In the genomic region with DNA sequence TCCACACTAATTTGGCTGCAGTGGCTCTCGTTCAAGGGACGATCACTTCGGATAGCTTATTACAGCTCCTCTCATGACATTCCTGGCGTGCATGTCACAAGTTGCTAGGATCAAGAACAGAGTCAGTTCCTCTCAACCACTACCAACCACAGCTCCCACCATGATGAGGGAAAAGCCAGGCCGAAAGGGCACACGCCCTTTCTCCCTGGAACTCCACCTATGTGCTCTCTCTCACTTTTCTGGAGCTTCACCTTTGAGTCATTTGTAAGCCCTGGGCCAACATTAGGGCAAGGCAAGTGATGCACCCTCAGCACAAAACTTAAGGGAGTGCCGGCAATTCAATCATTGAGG, we compare ENCODE assay signal across 11 cellular contexts. TPM values are rescaled to one million over a fixed set of nuclear protein-coding genes. Genes with fewer than 3 reads are reported as not detected.
A peak's percentile ranks its signal among the peaks of the same experiment; 100 is the strongest.
DNase-seq lines count a peak whose midpoint lies in the region; ATAC-seq and TF ChIP-seq lines count a peak whose summit lies in the region.
"Had no signal": no experiment of that assay in that cellular context is flagged by ENCODE, and none has a peak within 500 bp of the region (broad histone marks: within the 10 kb centered on the region; RNA-seq: fewer than 3 reads in every experiment).

No MANE protein-coding gene starts in this region.

- H3K14ac ChIP-seq in neuronal stem cell (ENCODE audit: low read length): no peak overlapping the region

- H3K23ac ChIP-seq in neuronal stem cell (ENCODE audit: low read depth, low read length, poor library complexity): no peak overlapping the region

- H3K9ac ChIP-seq in stomach smooth muscle (ENCODE audit: low read length in 2 of 2) (no peak overlapping the region), neuronal stem cell (ENCODE audit: low read depth, low read length, poor library complexity) (no peak overlapping the region)

- H3K4me3 ChIP-seq in Panc1 (ENCODE audit: low read depth in 2 of 2, low read length in 2 of 2) (no peak overlapping the region), stomach smooth muscle (ENCODE audit: low read length in 2 of 2) (no peak overlapping the region), neuronal stem cell (ENCODE audit: low read length in 2 of 2) (no peak overlapping the region)
- H3K4me3 ChIP-seq: pancreas had no signal

- no peak overlapping the region for H2BK5ac ChIP-seq in neuronal stem cell (ENCODE audit: low read length)

- H4K91ac ChIP-seq in neuronal stem cell (ENCODE audit: low read depth, low read length, poor library complexity): no peak overlapping the region

- no peak overlapping the region for H3K4me2 ChIP-seq in neuronal stem cell (ENCODE audit: insufficient read depth, low read length, poor library complexity, severe bottlenecking)

- H2BK15ac ChIP-seq in neuronal stem cell (ENCODE audit: low read length): no peak overlapping the region

- no peak overlapping the region for H3K18ac ChIP-seq in neuronal stem cell (ENCODE audit: low read length)

- H3K27me3 ChIP-seq in Panc1 (ENCODE audit: control insufficient read depth, insufficient read depth, low read length): no peaks in the 10 kb centered on the region
- no peaks in the 10 kb centered on the region for H3K27me3 ChIP-seq in stomach smooth muscle (ENCODE audit: control insufficient read depth in 1 of 2, insufficient read depth in 2 of 2, low read length in 2 of 2)
- H3K27me3 ChIP-seq in neuronal stem cell (ENCODE audit: control insufficient read depth in 3 of 3, insufficient read depth in 3 of 3, low read depth in 1 of 3, low read length in 3 of 3): peaks cover 0 to 5% (median 0%) of the 10 kb centered on the region in 3 experiments
- H3K27me3 ChIP-seq: pancreas had no signal

- no peak overlapping the region for H3K27ac ChIP-seq in Panc1 (ENCODE audit: low read length)
- H3K27ac ChIP-seq in stomach smooth muscle (ENCODE audit: low read length): peak overlapping the region; percentile 95
- no peak overlapping the region for H3K27ac ChIP-seq in neuronal stem cell (replicated peaks; ENCODE audit: low read length)
- H3K27ac ChIP-seq: pancreas had no signal

- no peaks in the 10 kb centered on the region; the same call in 1 of the 2 replicates for H3K36me3 ChIP-seq in Panc1 (ENCODE audit: control insufficient read depth, insufficient read depth, low read length)
- H3K36me3 ChIP-seq in stomach smooth muscle (ENCODE audit: control insufficient read depth in 2 of 2, insufficient read depth in 2 of 2, low read length in 2 of 2): peaks cover 4 to 5% of the 10 kb centered on the region in 2 donors
- H3K36me3 ChIP-seq in neuronal stem cell (replicated peaks in 1 of 2; ENCODE audit: control insufficient read depth in 2 of 2, insufficient read depth in 2 of 2, low read length in 2 of 2): no peaks in the 10 kb centered on the region
- H3K36me3 ChIP-seq: pancreas had no signal

- intact Hi-C loops in Panc1 (cut with micrococcal nuclease; ENCODE audit: unreplicated experiment): no loop called here

- H3K4me1 ChIP-seq in Panc1 (ENCODE audit: control insufficient read depth, insufficient read depth, low read length) (peaks cover 6% of the 10 kb centered on the region), stomach smooth muscle (ENCODE audit: control insufficient read depth, insufficient read depth, low read length) (peaks cover 21% of the 10 kb centered on the region), neuronal stem cell (ENCODE audit: control insufficient read depth in 2 of 2, insufficient read depth in 1 of 2, low read depth in 1 of 2, low read length in 2 of 2) (peaks cover 2 to 11% of the 10 kb centered on the region in 2 donors)

- H3K27me3 Mint-ChIP-seq in activated naive CD4-positive, alpha-beta T cell treated with anti-CD3 and anti-CD28 coated beads, Interleukin-2, amount 50 U/mL, for 24 hours: no peaks in the 10 kb centered on the region

- no peaks in the 10 kb centered on the region for H3K9me3 Mint-ChIP-seq in activated naive CD4-positive, alpha-beta T cell treated with anti-CD3 and anti-CD28 coated beads, Interleukin-2, amount 50 U/mL, for 24 hours

- no peak overlapping the region for H2AK5ac ChIP-seq in neuronal stem cell (ENCODE audit: low read depth, low read length)

- no peak for DNase-seq in activated naive CD4-positive, alpha-beta T cell treated with anti-CD3 and anti-CD28 coated beads, Interleukin-2, amount 50 U/mL, for 16 hours
- DNase-seq in Panc1 (ENCODE audit: low read depth, low spot score) (no peak), kidney tubule cell (ENCODE audit: low spot score) (peak; percentile 63), neuronal stem cell (ENCODE audit: low spot score) (no peak), SK-N-DZ (ENCODE audit: low spot score) (no peak), KBM-7 (no peak)
- DNase-seq: NCI-H146, NCI-H82, pancreas had no signal

- WGBS in neuronal stem cell (ENCODE audit: extremely low coverage in 2 of 2, insufficient read length in 2 of 2, insufficient replicate concordance in 1 of 2), 2 donors: no CpG with 5 or more reads among the region's 7 CpGs

- in situ Hi-C loops in Panc1 (cut with HindIII; ENCODE audit: low pct_unique_long_range_greater_than_20kb, low sequenced_read_pairs) (no loop called here), KBM-7 (cut with MboI; ENCODE audit: low pct_unique_long_range_greater_than_20kb, low sequenced_read_pairs) (no loop called here)

- H3K9me3 ChIP-seq in Panc1 (ENCODE audit: control insufficient read depth, insufficient read depth, low read depth, low read length): no peaks in the 10 kb centered on the region
- H3K9me3 ChIP-seq in stomach smooth muscle (ENCODE audit: control insufficient read depth in 2 of 2, low read length in 2 of 2): no peaks in the 10 kb centered on the region
- no peaks in the 10 kb centered on the region for H3K9me3 ChIP-seq in neuronal stem cell (replicated peaks in 1 of 2; ENCODE audit: control insufficient read depth in 2 of 2, insufficient read depth in 1 of 2, low read depth in 1 of 2, low read length in 2 of 2)
- H3K9me3 ChIP-seq: pancreas had no signal

- CTCF ChIA-PET in Panc1 (lab: Charles Lee): no interaction called here

- TF ChIP-seq CTCF in Panc1 (IDR thresholded peaks at IDR 0.05): no peak

- H2BK12ac ChIP-seq in neuronal stem cell (ENCODE audit: low read length): no peak overlapping the region

- no peak overlapping the region for H2BK120ac ChIP-seq in neuronal stem cell (ENCODE audit: low read depth, low read length)

- POLR2A ChIA-PET in Panc1 (lab: Charles Lee): interaction anchor here (0.6 kb wide), 2 partner anchors 121 to 180 kb away, joined by 9 to 16 read pairs; no protein-coding TSS in a partner anchor

- H3K36me3 Mint-ChIP-seq in activated naive CD4-positive, alpha-beta T cell treated with anti-CD3 and anti-CD28 coated beads, Interleukin-2, amount 50 U/mL, for 24 hours: no peaks in the 10 kb centered on the region

- no peak overlapping the region for H4K8ac ChIP-seq in neuronal stem cell (ENCODE audit: low read depth, low read length)

- H3K4me3 Mint-ChIP-seq in activated naive CD4-positive, alpha-beta T cell treated with anti-CD3 and anti-CD28 coated beads, Interleukin-2, amount 50 U/mL, for 24 hours: no peak overlapping the region

- H2AFZ ChIP-seq in neuronal stem cell (ENCODE audit: low read length): no peak overlapping the region

- H3K79me1 ChIP-seq in neuronal stem cell (ENCODE audit: low read depth, low read length): no peaks in the 10 kb centered on the region

- BruUV-seq in Panc1 (replicated peaks; lab: Mats Ljungman, UMichigan): TSS peak; percentile 78

- peak overlapping the region; percentile 47 for H3K27ac Mint-ChIP-seq in activated naive CD4-positive, alpha-beta T cell treated with anti-CD3 and anti-CD28 coated beads, Interleukin-2, amount 50 U/mL, for 24 hours

- H3K4ac ChIP-seq in neuronal stem cell (ENCODE audit: low read length): no peak overlapping the region

- ATAC-seq in Panc1: no peak
- ATAC-seq: pancreas had no signal

- H3K4me1 Mint-ChIP-seq in activated naive CD4-positive, alpha-beta T cell treated with anti-CD3 and anti-CD28 coated beads, Interleukin-2, amount 50 U/mL, for 24 hours: peaks cover 4% of the 10 kb centered on the region

RNA-seq across cellular contexts. Expression of gene SPACA9, which starts 1.6 kb away (rescaled TPM):
- total RNA-seq in Panc1 (2021; ENCODE audit: unreplicated experiment): 3.0 TPM
- 4.8 TPM for polyA plus RNA-seq in Panc1 (2012; ENCODE audit: insufficient read length)
- 10.3 TPM for polyA plus RNA-seq in neuronal stem cell (2013, experiment 1 of 2)
- 10.5 TPM for polyA plus RNA-seq in neuronal stem cell (2013, experiment 2 of 2)
- polyA plus RNA-seq in SK-N-DZ (2014; cell fraction: cytosol; rRNA removed): 1.3 and 3.0 TPM in 2 replicates
- polyA plus RNA-seq in SK-N-DZ (2014; cell fraction: nucleus; rRNA removed): 0.60 and 0.62 TPM in 2 replicates

RNA-seq across cellular contexts. Expression of gene AK8, which starts 2.2 kb away (rescaled TPM):
- total RNA-seq in Panc1 (2021; ENCODE audit: unreplicated experiment): 0.39 TPM
- polyA plus RNA-seq in Panc1 (2012; ENCODE audit: insufficient read length): 0.73 TPM
- polyA plus RNA-seq in neuronal stem cell (2013, experiment 1 of 2): 1.4 TPM
- polyA plus RNA-seq in neuronal stem cell (2013, experiment 2 of 2): 0.91 TPM
- 0.14 TPM in 1 of 2 replicates, not detected in the other for polyA plus RNA-seq in SK-N-DZ (2014; cell fraction: cytosol; rRNA removed)
- polyA plus RNA-seq in SK-N-DZ (2014; cell fraction: nucleus; rRNA removed): not detected in 2 replicates
